20 cellular contexts compared by ENCODE assay signal in genomic region chr3:194308635-194309213, GRCh38. TPM values are rescaled to one million over a fixed set of nuclear protein-coding genes. Genes with fewer than 3 reads are reported as not detected.
DNase-seq lines count a peak whose midpoint lies in the region; ATAC-seq and TF ChIP-seq lines count a peak whose summit lies in the region.
"Had no signal": no experiment of that assay in that cellular context is flagged by ENCODE, and none has a peak within 500 bp of the region (broad histone marks: within the 10 kb centered on the region; RNA-seq: fewer than 3 reads in every experiment).

No MANE protein-coding gene starts in this region.

- no peaks in the 10 kb centered on the region for H3K9me3 ChIP-seq in HEK293 (ENCODE audit: control insufficient read depth, insufficient read depth, low read depth, low read length)
- H3K9me3 ChIP-seq in adrenal gland (replicated peaks in 1 of 3), result no peaks in the 10 kb centered on the region
- no peaks in the 10 kb centered on the region for H3K9me3 ChIP-seq in upper lobe of left lung
- H3K9me3 ChIP-seq: right atrium auricular region had no signal

- H3K27me3 ChIP-seq in adrenal gland (no peaks in the 10 kb centered on the region), upper lobe of left lung (no peaks in the 10 kb centered on the region)
- H3K27me3 ChIP-seq: right atrium auricular region had no signal

- POLR2A ChIA-PET in HEK293 (lab: Yijun Ruan, JAX), result interaction anchor here (0.6 to 1.0 kb wide), 3 partner anchors 32 to 173 kb away, joined by 4 to 5 read pairs (median 4); partner anchors contain the start of gene HES1

- peak; percentile 58 for DNase-seq in DMS 273 (lab: John Stamatoyannopoulos, UW; ENCODE audit: unreplicated experiment)
- DNase-seq in DMS 273 treated with DMSO at 0.1 percent for 48 hours (lab: John Stamatoyannopoulos, UW), result no peak
- DNase-seq in adrenal gland, result peak in 1 of 7 donors; percentile 34
- peak; percentile 41 for DNase-seq in mesenteric fat pad (ENCODE audit: low spot score)
- no peak for DNase-seq in upper lobe of left lung
- DNase-seq in stimulated activated CD4-positive, alpha-beta T cell treated with anti-CD3 and anti-CD28 coated beads, Interleukin-15, amount 100 ng/mL, for 24 hours, result no peak
- DNase-seq: activated B cell treated with CpG ODN at 0.5 μM for 24 hours; activated T-cell treated with anti-CD3 and anti-CD28 coated beads for 4 hours; CD8-positive, alpha-beta memory T cell; hippocampal formation; NCI-H345; OCI-M1; stimulated activated CD4-positive, alpha-beta T cell treated with anti-CD3 and anti-CD28 coated beads, Interleukin-2, amount 100 ng/mL, for 24 hours had no signal

- no peak for ATAC-seq in upper lobe of left lung (ENCODE audit: low FRiP score in 2 of 2)
- no peak for ATAC-seq in activated CD4-positive, CD25-positive, alpha-beta regulatory T cell treated with anti-CD3 and anti-CD28 coated beads, Interleukin-2, amount 50 U/mL, for 24 hours
- ATAC-seq: GM23338; naive thymus-derived CD8-positive, alpha-beta T cell had no signal

- 34 to 50% (median 44%) methylated on average over 4 of the region's 4 CpGs for whole genome bisulfite sequencing in adrenal gland, 4 donors
- 85 to 86% methylated on average over 4 of the region's 4 CpGs for WGBS in upper lobe of left lung, 2 donors

- H3K36me3 ChIP-seq in HEK293 (ENCODE audit: control insufficient read depth in 2 of 2, insufficient read depth in 1 of 2, low read length in 2 of 2) (no peaks in the 10 kb centered on the region), adrenal gland (replicated peaks in 1 of 2) (no peaks in the 10 kb centered on the region), upper lobe of left lung (no peaks in the 10 kb centered on the region)
- H3K36me3 ChIP-seq: right atrium auricular region had no signal

- peak overlapping the region; percentile 13; the same call in 1 of the 2 replicates for H3K27ac ChIP-seq in HEK293 (ENCODE audit: extremely low read depth, low read depth, low read length)
- peak overlapping the region in 3 of 5 donors; percentile 36 to 48 (median 40) for H3K27ac ChIP-seq in adrenal gland
- H3K27ac ChIP-seq in upper lobe of left lung, result no peak overlapping the region
- H3K27ac ChIP-seq: 22Rv1, coronary artery, right atrium auricular region had no signal

- TF ChIP-seq EP300 in upper lobe of left lung (IDR thresholded peaks at IDR 0.05), result no peak

- H3K4me1 ChIP-seq in HEK293 (ENCODE audit: control insufficient read depth, insufficient read depth, low read length) (peaks cover 3% of the 10 kb centered on the region), adrenal gland (replicated peaks in 1 of 2) (peaks cover 21 to 23% of the 10 kb centered on the region in 2 donors), upper lobe of left lung (peaks cover 4 to 29% (median 18%) of the 10 kb centered on the region in 4 donors)

- H3K4me3 ChIP-seq in HEK293 (ENCODE audit: low read depth, low read length), result no peak overlapping the region
- H3K4me3 ChIP-seq in adrenal gland, result peak overlapping the region in 1 of 4 donors; percentile 15
- H3K4me3 ChIP-seq in upper lobe of left lung, result no peak overlapping the region
- H3K4me3 ChIP-seq: coronary artery, GM23338, right atrium auricular region had no signal

- TF ChIP-seq POLR2A in adrenal gland (IDR thresholded peaks at IDR 0.05) (no peak), upper lobe of left lung (IDR thresholded peaks at IDR 0.05) (no peak)

- CTCF ChIA-PET in HEK293 (lab: Yijun Ruan, JAX), result interaction anchor here (0.7 kb wide), 1 partner anchor 70 kb away, joined by 4 read pairs; no protein-coding TSS in a partner anchor

- no peak for TF ChIP-seq CTCF in HEK293 (tag by site-specific recombination; IDR thresholded peaks at IDR 0.05)
- no peak for TF ChIP-seq CTCF in adrenal gland (IDR thresholded peaks at IDR 0.05)
- TF ChIP-seq CTCF in upper lobe of left lung (IDR thresholded peaks at IDR 0.05), result no peak

- intact Hi-C loops in adrenal gland (cut with DNase I), result no loop called here

TF ChIP-seq in HEK293, 187 proteins besides CTCF, POLR2A, EP300 and RAD21 (continues in another document):
- TF ChIP-seq ZBTB17 (tag by site-specific recombination; IDR thresholded peaks at IDR 0.05) (0 out of 2 replicates have a peak, but pooled peaks have one; percentile 37), ZNF26 (tag by site-specific recombination; IDR thresholded peaks at IDR 0.05) (no peak), ZNF132 (tag by site-specific recombination; IDR thresholded peaks at IDR 0.05; ENCODE audit: borderline replicate concordance) (no peak), ZNF600 (tag by site-specific recombination; IDR thresholded peaks at IDR 0.05) (peak; percentile 52), FEZF1 (tag by site-specific recombination; IDR thresholded peaks at IDR 0.05) (peak; percentile 37; the same call in 1 of the 2 replicates), ZBTB10 (tag by site-specific recombination; IDR thresholded peaks at IDR 0.05) (no peak), ATF2 (tag by site-specific recombination; IDR thresholded peaks at IDR 0.05; ENCODE audit: low read depth) (no peak), OSR2 (tag by site-specific recombination; IDR thresholded peaks at IDR 0.05) (no peak), ZBTB21 (tag by site-specific recombination; IDR thresholded peaks at IDR 0.05) (no peak), ZXDB (tag by site-specific recombination; IDR thresholded peaks at IDR 0.05) (no peak), SALL2 (tag by site-specific recombination; IDR thresholded peaks at IDR 0.05; ENCODE audit: borderline replicate concordance) (no peak), INSM2 (tag by site-specific recombination; IDR thresholded peaks at IDR 0.05) (peak; percentile 28; the same call in 1 of the 2 replicates)

RNA-seq across cellular contexts. Expression of gene CPN2, which starts 42.4 kb away (rescaled TPM):
- total RNA-seq in adrenal gland (10 to 100 TPM in 1 of 8 donors, 1 to 10 TPM in 5, under 1 TPM in 2; 0.38 to 14.3 (median 3.1) TPM), mesenteric fat pad (0.16 TPM), upper lobe of left lung (under 1 TPM in 1 of 6 donors, not detected in 5; 0.10 TPM)
- 1 to 10 TPM in 2 of 3 donors, under 1 TPM in 1; 0.32 to 4.0 (median 1.1) TPM for polyA plus RNA-seq in adrenal gland
- total RNA-seq: activated B cell treated with CpG ODN at 0.5 μM for 24 hours; CD8-positive, alpha-beta memory T cell; naive thymus-derived CD8-positive, alpha-beta T cell; right atrium auricular region had no signal
- polyA plus RNA-seq: CD8-positive, alpha-beta memory T cell; naive thymus-derived CD8-positive, alpha-beta T cell had no signal

Comparison
In these comparisons a context has a peak if more than half of its experiments do, and no peak if none do; other contexts are left out.
1. DNase-seq: peak in DMS 273 (single experiment) and mesenteric fat pad (single experiment); none in DMS 273 treated with DMSO at 0.1 percent for 48 hours (single experiment), upper lobe of left lung (0 of 2) and stimulated activated CD4-positive, alpha-beta T cell treated with anti-CD3 and anti-CD28 coated beads, Interleukin-15, amount 100 ng/mL, for 24 hours (single experiment).
2. H3K27ac ChIP-seq: peak in HEK293 (single experiment) and adrenal gland (3 of 5); none in upper lobe of left lung (0 of 4).